Comparison of ENCODE assay signal across 21 cellular contexts in the genomic region with DNA sequence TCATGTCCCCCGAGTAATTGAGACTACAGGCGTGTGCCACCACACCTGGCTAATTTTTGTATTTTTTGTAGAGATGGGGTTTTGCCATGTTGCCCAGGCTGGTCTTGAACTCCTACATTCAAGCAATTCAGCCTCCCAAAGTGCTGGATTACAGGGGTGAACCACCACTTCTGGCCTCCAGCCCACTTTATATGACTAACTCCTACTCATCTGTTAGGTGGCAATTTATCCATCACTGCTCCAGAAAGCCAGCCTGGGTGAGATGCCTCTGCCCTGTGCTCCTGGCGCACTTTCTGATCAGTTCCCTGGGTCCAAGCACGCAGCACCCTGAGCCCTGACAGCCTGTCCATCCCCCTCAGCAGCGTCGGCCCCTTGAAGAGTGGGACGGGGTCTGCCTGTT. TPM values are rescaled to one million over a fixed set of nuclear protein-coding genes. Genes with fewer than 3 reads are reported as not detected.
DNase-seq lines count a peak whose midpoint lies in the region; ATAC-seq and TF ChIP-seq lines count a peak whose summit lies in the region.
"Had no signal": no experiment of that assay in that cellular context is flagged by ENCODE, and none has a peak within 500 bp of the region (broad histone marks: within the 10 kb centered on the region; RNA-seq: fewer than 3 reads in every experiment).

No MANE protein-coding gene starts in this region.

- peaks cover 0 to 33% of the 10 kb centered on the region in 2 donors for H3K4me1 ChIP-seq in right atrium auricular region
- peaks cover 35% of the 10 kb centered on the region for H3K4me1 ChIP-seq in left ventricle myocardium inferior

- no peaks in the 10 kb centered on the region for H3K9me3 Mint-ChIP-seq in activated naive CD8-positive, alpha-beta T cell treated with anti-CD3 and anti-CD28 coated beads for 36 hours
- no peaks in the 10 kb centered on the region for H3K9me3 Mint-ChIP-seq in mesothelial cell of epicardium
- H3K9me3 Mint-ChIP-seq: CD14-positive monocyte had no signal

- H3K36me3 ChIP-seq in right atrium auricular region (no peaks in the 10 kb centered on the region), left ventricle myocardium inferior (no peaks in the 10 kb centered on the region)

- no peak overlapping the region for H3K4me3 ChIP-seq in right atrium auricular region
- no peak overlapping the region for H3K4me3 ChIP-seq in left ventricle myocardium inferior
- H3K4me3 ChIP-seq: GM12878 had no signal

- no peak overlapping the region for H3K4me3 Mint-ChIP-seq in activated naive CD8-positive, alpha-beta T cell treated with anti-CD3 and anti-CD28 coated beads for 36 hours
- H3K4me3 Mint-ChIP-seq in mesothelial cell of epicardium: no peak overlapping the region

- DNase-seq in right atrium auricular region (ENCODE audit: low spot score) (no peak), left ventricle myocardium inferior (no peak), RPMI7951 (ENCODE audit: low read depth) (peak; percentile 11), kidney tubule cell (ENCODE audit: low spot score) (peak; percentile 28), left colon (no peak), mesothelial cell of epicardium (ENCODE audit: low spot score in 2 of 2, unreplicated experiment in 2 of 2) (no peak)
- DNase-seq in activated naive CD8-positive, alpha-beta T cell treated with anti-CD3 and anti-CD28 coated beads for 36 hours: no peak
- DNase-seq: DMS53, KG1, MM.1S, NCI-H1105 treated with DMSO at 0.1 percent for 48 hours, NCI-H187, NCI-H774, SIG-M5 had no signal

- intact Hi-C loops in left ventricle myocardium inferior (cut with micrococcal nuclease): loop anchor here (5.0 kb wide), 1 partner anchor 39 kb away; no protein-coding TSS in a partner anchor
- intact Hi-C loops in left colon (cut with DNase I, micrococcal nuclease): no loop called here

- H3K9me3 ChIP-seq in right atrium auricular region (no peaks in the 10 kb centered on the region), left ventricle myocardium inferior (replicated peaks) (no peaks in the 10 kb centered on the region)

- peak overlapping the region; percentile 82 to 91 for H3K27ac ChIP-seq in right atrium auricular region
- H3K27ac ChIP-seq in left ventricle myocardium inferior (replicated peaks): no peak overlapping the region
- H3K27ac ChIP-seq: HL-60 had no signal

- H3K27me3 Mint-ChIP-seq in activated naive CD8-positive, alpha-beta T cell treated with anti-CD3 and anti-CD28 coated beads for 36 hours: no peaks in the 10 kb centered on the region
- peaks cover 7% of the 10 kb centered on the region for H3K27me3 Mint-ChIP-seq in mesothelial cell of epicardium (ENCODE audit: low read depth)

- H3K27me3 ChIP-seq in right atrium auricular region (no peaks in the 10 kb centered on the region), left ventricle myocardium inferior (ENCODE audit: low read depth) (no peaks in the 10 kb centered on the region)

- H3K4me1 Mint-ChIP-seq in activated naive CD8-positive, alpha-beta T cell treated with anti-CD3 and anti-CD28 coated beads for 36 hours: no peaks in the 10 kb centered on the region
- no peaks in the 10 kb centered on the region for H3K4me1 Mint-ChIP-seq in mesothelial cell of epicardium
- H3K4me1 Mint-ChIP-seq: CD14-positive monocyte had no signal

- H3K27ac Mint-ChIP-seq in activated naive CD8-positive, alpha-beta T cell treated with anti-CD3 and anti-CD28 coated beads for 36 hours: no peak overlapping the region
- H3K27ac Mint-ChIP-seq in mesothelial cell of epicardium: no peak overlapping the region

- no peaks in the 10 kb centered on the region for H3K36me3 Mint-ChIP-seq in activated naive CD8-positive, alpha-beta T cell treated with anti-CD3 and anti-CD28 coated beads for 36 hours
- H3K36me3 Mint-ChIP-seq in mesothelial cell of epicardium: no peaks in the 10 kb centered on the region
- H3K36me3 Mint-ChIP-seq: CD14-positive monocyte had no signal

- no peak for TF ChIP-seq CTCF in right atrium auricular region (IDR thresholded peaks at IDR 0.05)
- no peak for TF ChIP-seq CTCF in left ventricle myocardium inferior (IDR thresholded peaks at IDR 0.05; ENCODE audit: borderline replicate concordance)
- no peak for TF ChIP-seq CTCF in mesothelial cell of epicardium (IDR thresholded peaks at IDR 0.05; ENCODE audit: unreplicated experiment)

- ATAC-seq in HG03565 (IDR thresholded peaks at IDR 0.05; ENCODE audit: unreplicated experiment) (no peak), left colon (no peak)
- ATAC-seq: GM12878 had no signal

RNA-seq across cellular contexts. Expression of a gene that starts 29.4 kb away (rescaled TPM):
- total RNA-seq in right atrium auricular region: 10 to 100 TPM in 1 of 2 donors, 1 to 10 TPM in 1; 6.8 to 19.9 TPM
- 7.3 TPM for total RNA-seq in left ventricle myocardium inferior
- 0.10 and 0.12 TPM in 2 replicates for total RNA-seq in RPMI7951 (2014; rRNA removed; shearing (Covaris generic))
- total RNA-seq in left colon: under 1 TPM in 1 of 2 donors, not detected in 1; 0.42 TPM
- total RNA-seq in activated naive CD8-positive, alpha-beta T cell treated with anti-CD3 and anti-CD28 coated beads for 36 hours: under 1 TPM; 0.10 TPM
- 8.5 to 10.1 TPM (median 9.2 TPM) in 3 replicates for total RNA-seq in mesothelial cell of epicardium

RNA-seq across cellular contexts. Expression of a gene that starts 41.9 kb away (rescaled TPM):
- total RNA-seq in right atrium auricular region: 10 to 100 TPM; 25.8 to 41.8 TPM
- 18.8 TPM for total RNA-seq in left ventricle myocardium inferior
- total RNA-seq in RPMI7951 (2014; rRNA removed; shearing (Covaris generic)): 16.3 and 19.3 TPM in 2 replicates
- total RNA-seq in left colon: 10 to 100 TPM in 1 of 2 donors, under 1 TPM in 1; 0.95 to 18.6 TPM
- 1 to 10 TPM; 6.9 to 7.8 TPM for total RNA-seq in activated naive CD8-positive, alpha-beta T cell treated with anti-CD3 and anti-CD28 coated beads for 36 hours
- total RNA-seq in mesothelial cell of epicardium: 54.5 to 57.1 TPM (median 54.8 TPM) in 3 replicates

RNA-seq across cellular contexts. Expression of a gene that starts 59.5 kb away (rescaled TPM):
- 10 to 100 TPM in 1 of 2 donors, not detected in 1; 19.0 TPM for total RNA-seq in right atrium auricular region
- 18.3 TPM for total RNA-seq in left ventricle myocardium inferior
- total RNA-seq in RPMI7951 (2014; rRNA removed; shearing (Covaris generic)): not detected in 2 replicates
- total RNA-seq in left colon: 1 to 10 TPM in 1 of 2 donors, not detected in 1; 1.3 TPM
- not detected for total RNA-seq in activated naive CD8-positive, alpha-beta T cell treated with anti-CD3 and anti-CD28 coated beads for 36 hours
- 0.57 TPM in 1 of 3 replicates, not detected in the others for total RNA-seq in mesothelial cell of epicardium
- total RNA-seq: A673, G401, GM12878, NCI-H460 had no signal

Comparison
In these comparisons a context has a peak if more than half of its experiments do, and no peak if none do; other contexts are left out.
1. DNase-seq: peak in RPMI7951 (single experiment) and kidney tubule cell (single experiment); none in right atrium auricular region (single experiment), left ventricle myocardium inferior (single experiment), left colon (0 of 2), activated naive CD8-positive, alpha-beta T cell treated with anti-CD3 and anti-CD28 coated beads for 36 hours (single experiment) and mesothelial cell of epicardium (0 of 2).